ENCODE assay signal across 25 cellular contexts in the genomic region with DNA sequence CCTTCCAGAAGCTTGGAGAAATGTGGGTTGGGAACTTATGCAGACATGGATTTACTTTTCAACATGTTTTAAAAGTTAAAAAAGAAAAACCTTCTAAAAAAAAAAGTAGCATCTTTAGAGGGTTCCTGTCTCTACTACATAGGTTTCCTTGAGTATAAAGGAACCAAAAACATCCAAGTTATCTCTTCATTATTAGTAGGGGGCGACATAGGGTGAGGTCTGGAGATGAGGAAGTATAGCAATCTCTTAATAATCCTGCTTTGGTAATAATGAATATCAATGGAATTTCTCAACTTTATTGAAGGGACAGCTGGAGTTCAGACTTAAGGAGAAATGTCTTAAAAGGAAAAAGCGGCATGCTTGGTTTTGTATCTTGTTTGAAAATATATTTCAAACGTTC. TPM values are rescaled to one million over a fixed set of nuclear protein-coding genes. Genes with fewer than 3 reads are reported as not detected.
A peak's percentile ranks its signal among the peaks of the same experiment; 100 is the strongest.
DNase-seq lines count a peak whose midpoint lies in the region; ATAC-seq and TF ChIP-seq lines count a peak whose summit lies in the region.
"Had no signal": no experiment of that assay in that cellular context is flagged by ENCODE, and none has a peak within 500 bp of the region (broad histone marks: within the 10 kb centered on the region; RNA-seq: fewer than 3 reads in every experiment).

No MANE protein-coding gene starts in this region.

- H2AFZ ChIP-seq in Loucy (ENCODE audit: low read length) (no peak overlapping the region), trophoblast cell (ENCODE audit: insufficient read depth, low read length, poor library complexity) (no peak overlapping the region)

- no peak overlapping the region for H3K9ac ChIP-seq in Loucy (ENCODE audit: low read depth, low read length, poor library complexity, severe bottlenecking)
- H3K9ac ChIP-seq in endodermal cell (ENCODE audit: extremely low read depth, low read length, poor library complexity, severe bottlenecking): no peak overlapping the region
- no peak overlapping the region for H3K9ac ChIP-seq in trophoblast cell (ENCODE audit: low read length)
- H3K9ac ChIP-seq: KMS-11, SK-N-SH had no signal

- no peak overlapping the region for H3K18ac ChIP-seq in trophoblast cell (ENCODE audit: low read length)

- H3K4ac ChIP-seq in trophoblast cell (ENCODE audit: low read depth, low read length): no peak overlapping the region

- no peak overlapping the region for H3K23ac ChIP-seq in trophoblast cell (ENCODE audit: low read length)

- no peak overlapping the region for H2BK120ac ChIP-seq in trophoblast cell (ENCODE audit: insufficient read depth, low read length, poor library complexity)

- no peak for ATAC-seq in HG02981 (IDR thresholded peaks at IDR 0.05; ENCODE audit: unreplicated experiment)

- H4K91ac ChIP-seq in trophoblast cell (ENCODE audit: low read depth, low read length): no peak overlapping the region

- no peak overlapping the region for H2BK12ac ChIP-seq in trophoblast cell (ENCODE audit: low read length)

- no peaks in the 10 kb centered on the region for H3K79me1 ChIP-seq in trophoblast cell (ENCODE audit: low read length)

- peaks cover 22% of the 10 kb centered on the region for H3K4me1 ChIP-seq in Loucy (ENCODE audit: insufficient read depth, low read length, poor library complexity, severe bottlenecking)
- peaks cover 3% of the 10 kb centered on the region for H3K4me1 ChIP-seq in endodermal cell (ENCODE audit: control insufficient read depth, insufficient read depth, low read length)
- no peaks in the 10 kb centered on the region for H3K4me1 ChIP-seq in trophoblast cell (ENCODE audit: control insufficient read depth in 1 of 2, insufficient read depth in 2 of 2, low read length in 2 of 2)
- H3K4me1 ChIP-seq: BE2C, Peyer's patch had no signal

- H3F3A ChIP-seq in Loucy (ENCODE audit: low read depth): no peaks in the 10 kb centered on the region; the same call in 1 of the 2 replicates

- H3K27me3 Mint-ChIP-seq in endodermal cell (ENCODE audit: insufficient read depth): peaks cover 49% of the 10 kb centered on the region
- H3K27me3 Mint-ChIP-seq: CD8-positive, alpha-beta memory T cell; IgD-negative memory B cell had no signal

- H2BK5ac ChIP-seq in trophoblast cell (ENCODE audit: low read depth, low read length, poor library complexity): no peak overlapping the region

- no peaks in the 10 kb centered on the region for H3K79me2 ChIP-seq in Loucy (ENCODE audit: insufficient read depth, low read length)
- H3K79me2 ChIP-seq in trophoblast cell (ENCODE audit: control insufficient read depth, insufficient read depth, low read length, poor library complexity): no peaks in the 10 kb centered on the region

- H3K36me3 ChIP-seq in Loucy (ENCODE audit: insufficient read depth, low read length) (no peaks in the 10 kb centered on the region), endodermal cell (ENCODE audit: control insufficient read depth, insufficient read depth, low read length) (no peaks in the 10 kb centered on the region), trophoblast cell (ENCODE audit: control insufficient read depth in 1 of 2, insufficient read depth in 2 of 2, low read length in 2 of 2) (no peaks in the 10 kb centered on the region)
- H3K36me3 ChIP-seq: BE2C, Peyer's patch had no signal

- 85% methylated on average over 2 of the region's 3 CpGs; no CpG with 5 or more reads in 1 of the 2 experiments for WGBS in endodermal cell (ENCODE audit: insufficient coverage in 1 of 2, insufficient read length in 1 of 2), 2 experiments
- WGBS in trophoblast cell (ENCODE audit: extremely low coverage, insufficient coverage, insufficient read length): no CpG with 5 or more reads among the region's 3 CpGs

- TF ChIP-seq CTCF in Loucy (conservative IDR thresholded peaks at IDR 0.05; ENCODE audit: low read length): peak; percentile 52
- TF ChIP-seq CTCF in endodermal cell (conservative IDR thresholded peaks at IDR 0.05): peak; percentile 25

- no peak overlapping the region for H3K4me3 ChIP-seq in Loucy (ENCODE audit: low read length, poor library complexity, severe bottlenecking)
- no peak overlapping the region for H3K4me3 ChIP-seq in endodermal cell (ENCODE audit: low read length)
- H3K4me3 ChIP-seq in trophoblast cell (ENCODE audit: low read depth, low read length): no peak overlapping the region
- H3K4me3 ChIP-seq: Peyer's patch had no signal

- H3K9me3 Mint-ChIP-seq in endodermal cell: no peaks in the 10 kb centered on the region
- H3K9me3 Mint-ChIP-seq: CD8-positive, alpha-beta memory T cell had no signal

- H3K27ac ChIP-seq in endodermal cell (ENCODE audit: low read depth, low read length) (no peak overlapping the region), trophoblast cell (ENCODE audit: low read depth, low read length) (no peak overlapping the region)
- H3K27ac ChIP-seq: 22Rv1, KMS-11, Peyer's patch had no signal

- H3K4me3 Mint-ChIP-seq in endodermal cell: no peak overlapping the region
- H3K4me3 Mint-ChIP-seq: CD14-positive monocyte; CD8-positive, alpha-beta memory T cell; IgD-negative memory B cell had no signal

- H3K9me3 ChIP-seq in Loucy (ENCODE audit: insufficient read depth, low read depth, low read length) (no peaks in the 10 kb centered on the region), endodermal cell (ENCODE audit: control insufficient read depth, low read length) (no peaks in the 10 kb centered on the region), trophoblast cell (ENCODE audit: insufficient read depth, low read depth, low read length) (no peaks in the 10 kb centered on the region)
- H3K9me3 ChIP-seq: BE2C, Peyer's patch, SK-N-SH had no signal

- H3K27me3 ChIP-seq in Loucy (ENCODE audit: insufficient read depth, low read length, poor library complexity, severe bottlenecking) (no peaks in the 10 kb centered on the region), endodermal cell (ENCODE audit: control insufficient read depth, insufficient read depth, low read length, poor library complexity, severe bottlenecking) (peaks cover 27% of the 10 kb centered on the region), trophoblast cell (ENCODE audit: insufficient read depth, low read length) (no peaks in the 10 kb centered on the region)
- H3K27me3 ChIP-seq: Peyer's patch had no signal

- H2AK5ac ChIP-seq in trophoblast cell (ENCODE audit: low read length): no peak overlapping the region

- DNase-seq in DMS 273 (lab: John Stamatoyannopoulos, UW; ENCODE audit: unreplicated experiment) (peak; percentile 2), DMS 273 treated with DMSO at 0.1 percent for 48 hours (lab: John Stamatoyannopoulos, UW) (no peak), OCI-M1 (lab: John Stamatoyannopoulos, UW) (peak; percentile 19), endodermal cell (no peak), trophoblast cell (no peak)
- DNase-seq: ACHN; BE2C; CD8-positive, alpha-beta memory T cell; DMS153; GOT3; HCEC 1CT; NCI-H2029 treated with DMSO at 0.1 percent for 48 hours; NCI-H446 treated with DMSO at 0.1 percent for 48 hours; NCI-H526; NCI-H82; NK-92 treated with Interleukin-12 subunit alpha and Interleukin-12 subunit beta, amount 100 ng/mL, for 24 hours; Peyer's patch; SK-N-SH; SW 1271 had no signal

- no peaks in the 10 kb centered on the region for H4K20me1 ChIP-seq in Loucy (ENCODE audit: insufficient read depth, low read length, poor library complexity, severe bottlenecking)

- H4K8ac ChIP-seq in trophoblast cell (ENCODE audit: low read depth, low read length): no peak overlapping the region

- H3K9me2 ChIP-seq in Loucy (replicated peaks; ENCODE audit: low read depth, low read length): no peaks in the 10 kb centered on the region
- H3K9me2 ChIP-seq: SK-N-SH had no signal

- H3K4me1 Mint-ChIP-seq in endodermal cell: peaks cover 2% of the 10 kb centered on the region

- no peak overlapping the region for H3K14ac ChIP-seq in trophoblast cell (ENCODE audit: low read length)

- H4K12ac ChIP-seq in trophoblast cell (ENCODE audit: low read depth, low read length): no peak overlapping the region

- no peak overlapping the region for H3K27ac Mint-ChIP-seq in endodermal cell
- H3K27ac Mint-ChIP-seq: IgD-negative memory B cell had no signal

- H3K4me2 ChIP-seq in Loucy (ENCODE audit: low read depth, low read length, poor library complexity, severe bottlenecking) (no peak overlapping the region), trophoblast cell (ENCODE audit: low read length) (no peak overlapping the region)
- H3K4me2 ChIP-seq: KMS-11, SK-N-SH had no signal

- H3K36me3 Mint-ChIP-seq in endodermal cell (ENCODE audit: low read depth): no peaks in the 10 kb centered on the region
- H3K36me3 Mint-ChIP-seq: CD14-positive monocyte; CD8-positive, alpha-beta memory T cell; IgD-negative memory B cell had no signal

RNA-seq across cellular contexts. Expression of gene PLXNC1, which starts 6.5 kb away (rescaled TPM):
- 1 to 10 TPM; 1.6 to 1.9 TPM for total RNA-seq in endodermal cell
- 10.2 TPM for polyA plus RNA-seq in endodermal cell (2013, experiment 1 of 2)
- polyA plus RNA-seq in endodermal cell (2013, experiment 2 of 2): 9.9 TPM
- polyA plus RNA-seq in trophoblast cell (2013): 0.21 and 0.22 TPM in 2 replicates

Comparison
In these comparisons a context has a peak if more than half of its experiments do, and no peak if none do; other contexts are left out.
1. DNase-seq: peak in DMS 273 (single experiment) and OCI-M1 (single experiment); none in DMS 273 treated with DMSO at 0.1 percent for 48 hours (single experiment), endodermal cell (single experiment) and trophoblast cell (0 of 2).